Comparison of ENCODE assay signal across 10 cellular contexts in genomic region chr1:176517484-176517883, GRCh38. TPM values are rescaled to one million over a fixed set of nuclear protein-coding genes. Genes with fewer than 3 reads are reported as not detected.
A peak's percentile ranks its signal among the peaks of the same experiment; 100 is the strongest.
DNase-seq lines count a peak whose midpoint lies in the region; ATAC-seq and TF ChIP-seq lines count a peak whose summit lies in the region.
"Had no signal": no experiment of that assay in that cellular context is flagged by ENCODE, and none has a peak within 500 bp of the region (broad histone marks: within the 10 kb centered on the region; RNA-seq: fewer than 3 reads in every experiment).

No MANE protein-coding gene starts in this region.

- H3K9me3 ChIP-seq in endodermal cell (ENCODE audit: control insufficient read depth, low read length) (no peaks in the 10 kb centered on the region), WERI-Rb-1 (ENCODE audit: severe bottlenecking) (no peaks in the 10 kb centered on the region)

- no peaks in the 10 kb centered on the region for H3K27me3 ChIP-seq in endodermal cell (ENCODE audit: control insufficient read depth, insufficient read depth, low read length, poor library complexity, severe bottlenecking)
- H3K27me3 ChIP-seq in WERI-Rb-1 (ENCODE audit: insufficient read depth, low read depth, severe bottlenecking) = no peaks in the 10 kb centered on the region

- ATAC-seq in GM21360 (IDR thresholded peaks at IDR 0.05; ENCODE audit: unreplicated experiment) (peak; percentile 90), HG03565 (IDR thresholded peaks at IDR 0.05; ENCODE audit: unreplicated experiment) (peak; percentile 85)

- BruUV-seq in Calu3 (replicated peaks; lab: Mats Ljungman, UMichigan) = no TSS peak

- H3K27ac Mint-ChIP-seq in Calu3 (ENCODE audit: unreplicated experiment) (peak overlapping the region; percentile 73), endodermal cell (no peak overlapping the region)
- H3K27ac Mint-ChIP-seq: activated naive CD4-positive, alpha-beta T cell treated with anti-CD3 and anti-CD28 coated beads, Interleukin-2, amount 10 ng/mL, durations not matched to agents 7 days and 5 days had no signal

- H3K9ac ChIP-seq in endodermal cell (ENCODE audit: extremely low read depth, low read length, poor library complexity, severe bottlenecking) = no peak overlapping the region

- CTCF ChIA-PET in Calu3 (lab: Charles Lee) = interaction anchor here (1.5 kb wide), 1 partner anchor 11 kb away, joined by 3 read pairs; no protein-coding TSS in a partner anchor

- H3K4me3 Mint-ChIP-seq in Calu3 (ENCODE audit: low read depth, unreplicated experiment) = no peak overlapping the region
- no peak overlapping the region for H3K4me3 Mint-ChIP-seq in endodermal cell
- H3K4me3 Mint-ChIP-seq: activated naive CD4-positive, alpha-beta T cell treated with anti-CD3 and anti-CD28 coated beads, Interleukin-2, amount 10 ng/mL, durations not matched to agents 7 days and 5 days had no signal

- H3K27me3 Mint-ChIP-seq in Calu3 (ENCODE audit: unreplicated experiment) (peaks cover 12% of the 10 kb centered on the region), endodermal cell (ENCODE audit: insufficient read depth) (no peaks in the 10 kb centered on the region)
- H3K27me3 Mint-ChIP-seq: activated naive CD4-positive, alpha-beta T cell treated with anti-CD3 and anti-CD28 coated beads, Interleukin-2, amount 10 ng/mL, durations not matched to agents 7 days and 5 days had no signal

- no peak overlapping the region for H3K27ac ChIP-seq in endodermal cell (ENCODE audit: low read depth, low read length)
- H3K27ac ChIP-seq in WERI-Rb-1 = no peak overlapping the region

- no peak overlapping the region for H3K4me3 ChIP-seq in endodermal cell (ENCODE audit: low read length)
- H3K4me3 ChIP-seq in WERI-Rb-1 (ENCODE audit: low read depth, low read length) = no peak overlapping the region

- no peak for DNase-seq in Calu3
- DNase-seq in endodermal cell = peak; percentile 55
- DNase-seq in cerebellum (ENCODE audit: low spot score) = no peak
- DNase-seq in ecto neural progenitor cell (ENCODE audit: low spot score) = no peak
- DNase-seq in WERI-Rb-1 = no peak
- DNase-seq in foreskin melanocyte = no peak
- DNase-seq: activated naive CD4-positive, alpha-beta T cell treated with anti-CD3 and anti-CD28 coated beads, Interleukin-2, amount 10 ng/mL, durations not matched to agents 7 days and 5 days; GDM1 had no signal

- intact Hi-C loops in Calu3 (cut with micrococcal nuclease; ENCODE audit: unreplicated experiment) = no loop called here

- H3K36me3 Mint-ChIP-seq in Calu3 (ENCODE audit: insufficient read depth, unreplicated experiment) = peaks cover 5% of the 10 kb centered on the region
- no peaks in the 10 kb centered on the region for H3K36me3 Mint-ChIP-seq in endodermal cell (ENCODE audit: low read depth)
- H3K36me3 Mint-ChIP-seq: activated naive CD4-positive, alpha-beta T cell treated with anti-CD3 and anti-CD28 coated beads, Interleukin-2, amount 10 ng/mL, durations not matched to agents 7 days and 5 days had no signal

- H3K9me3 Mint-ChIP-seq in Calu3 (ENCODE audit: low read depth, unreplicated experiment) (peaks cover 5% of the 10 kb centered on the region), endodermal cell (no peaks in the 10 kb centered on the region)
- H3K9me3 Mint-ChIP-seq: activated naive CD4-positive, alpha-beta T cell treated with anti-CD3 and anti-CD28 coated beads, Interleukin-2, amount 10 ng/mL, durations not matched to agents 7 days and 5 days had no signal

- H3K36me3 ChIP-seq in endodermal cell (ENCODE audit: control insufficient read depth, insufficient read depth, low read length) = no peaks in the 10 kb centered on the region
- H3K36me3 ChIP-seq in WERI-Rb-1 = no peaks in the 10 kb centered on the region

- H3K4me1 Mint-ChIP-seq in Calu3 (ENCODE audit: low read depth, unreplicated experiment) (peaks cover 7% of the 10 kb centered on the region), endodermal cell (no peaks in the 10 kb centered on the region)
- H3K4me1 Mint-ChIP-seq: activated naive CD4-positive, alpha-beta T cell treated with anti-CD3 and anti-CD28 coated beads, Interleukin-2, amount 10 ng/mL, durations not matched to agents 7 days and 5 days had no signal

- TF ChIP-seq CTCF in Calu3 (IDR thresholded peaks at IDR 0.05; ENCODE audit: unreplicated experiment) = no peak
- no peak for TF ChIP-seq CTCF in endodermal cell (conservative IDR thresholded peaks at IDR 0.05)
- TF ChIP-seq CTCF in WERI-Rb-1 (IDR thresholded peaks at IDR 0.05; ENCODE audit: low read depth, low read length) = no peak

- WGBS in endodermal cell (ENCODE audit: insufficient coverage in 1 of 2, insufficient read length in 1 of 2), 2 experiments = 89 to 90% methylated on average over 4 of the region's 4 CpGs

- H3K4me1 ChIP-seq in endodermal cell (ENCODE audit: control insufficient read depth, insufficient read depth, low read length) = no peaks in the 10 kb centered on the region

RNA-seq across cellular contexts. Expression of gene PAPPA2, which starts 54.5 kb away (rescaled TPM):
- total RNA-seq in Calu3 (2022) = 0.05 and 0.14 TPM in 2 replicates
- 1 to 10 TPM in 1 of 2 donors, not detected in 1; 1.3 TPM for total RNA-seq in endodermal cell
- 0.50 TPM for polyA plus RNA-seq in endodermal cell (2013, experiment 1 of 2)
- 0.29 TPM for polyA plus RNA-seq in endodermal cell (2013, experiment 2 of 2)
- 5.4 TPM for total RNA-seq in cerebellum
